ENCODE assay signal across 10 cellular contexts in genomic region chr11:68090706-68091105, GRCh38. TPM values are rescaled to one million over a fixed set of nuclear protein-coding genes. Genes with fewer than 3 reads are reported as not detected.
DNase-seq lines count a peak whose midpoint lies in the region; ATAC-seq and TF ChIP-seq lines count a peak whose summit lies in the region.
"Had no signal": no experiment of that assay in that cellular context is flagged by ENCODE, and none has a peak within 500 bp of the region (broad histone marks: within the 10 kb centered on the region; RNA-seq: fewer than 3 reads in every experiment).

No MANE protein-coding gene starts in this region.

- peak overlapping the region in 4 of 5 donors; percentile 18 to 73 (median 32) for H3K27ac ChIP-seq in stomach

- no peak for TF ChIP-seq EP300 in stomach (IDR thresholded peaks at IDR 0.05)

- peak; percentile 7 for DNase-seq in DMS153 (lab: John Stamatoyannopoulos, UW)
- DNase-seq in DMS153 treated with DMSO at 0.1 percent for 48 hours (lab: John Stamatoyannopoulos, UW; ENCODE audit: unreplicated experiment) = no peak
- no peak for DNase-seq in WTC11 (ENCODE audit: low spot score)
- DNase-seq in kidney tubule cell (ENCODE audit: low spot score) = peak; percentile 48
- DNase-seq in stomach = no peak
- DNase-seq: 8988T, left cardiac atrium had no signal

- H3K36me3 Mint-ChIP-seq in WTC11 = peaks cover 2% of the 10 kb centered on the region; the same call in 1 of the 2 replicates

- no peaks in the 10 kb centered on the region for H3K9me3 ChIP-seq in stomach

- no peaks in the 10 kb centered on the region for H3K27me3 Mint-ChIP-seq in WTC11 (ENCODE audit: low read depth)

- no peak overlapping the region for H3K4me3 Mint-ChIP-seq in WTC11

- POLR2A ChIA-PET in WTC11 (lab: Charles Lee) = no interaction called here

- CTCF ChIA-PET in WTC11 (lab: Charles Lee) = no interaction called here

- H3K27me3 ChIP-seq in stomach = no peaks in the 10 kb centered on the region

- intact Hi-C loops in stomach (cut with DNase I; ENCODE audit: low total_unique reads) = no loop called here

- 15 to 27% (median 23%) methylated on average over 6 of the region's 6 CpGs for WGBS in stomach, 5 donors

- peaks cover 13 to 60% (median 31%) of the 10 kb centered on the region in 4 donors for H3K4me1 ChIP-seq in stomach

- peaks cover 12% of the 10 kb centered on the region for H3K4me1 Mint-ChIP-seq in WTC11

- TF ChIP-seq CTCF in WTC11 (IDR thresholded peaks at IDR 0.05) (no peak), stomach (IDR thresholded peaks at IDR 0.05) (no peak)

- H3K4me3 ChIP-seq in stomach = no peak overlapping the region

- H3K36me3 ChIP-seq in stomach = peaks cover 0 to 13% (median 9%) of the 10 kb centered on the region in 4 donors

- no peaks in the 10 kb centered on the region for H3K9me3 Mint-ChIP-seq in WTC11

- peak overlapping the region; percentile 34 for H3K27ac Mint-ChIP-seq in WTC11

- ATAC-seq in WTC11 = no peak
- no peak for ATAC-seq in GM21576 (IDR thresholded peaks at IDR 0.05; ENCODE audit: unreplicated experiment)
- ATAC-seq in GM21723 (IDR thresholded peaks at IDR 0.05; ENCODE audit: unreplicated experiment) = no peak
- ATAC-seq in GM19023 (IDR thresholded peaks at IDR 0.05; ENCODE audit: unreplicated experiment) = no peak

- TF ChIP-seq POLR2A in stomach (IDR thresholded peaks at IDR 0.05) = no peak

TF ChIP-seq in WTC11, 78 proteins besides CTCF, POLR2A, EP300 and RAD21:
- TF ChIP-seq NFATC4 (CRISPR knock-in tag; IDR thresholded peaks at IDR 0.05) (no peak), TCF7 (CRISPR knock-in tag; IDR thresholded peaks at IDR 0.05; ENCODE audit: low read depth) (no peak), CREB1 (CRISPR knock-in tag; IDR thresholded peaks at IDR 0.05) (no peak), IRF2 (CRISPR knock-in tag; IDR thresholded peaks at IDR 0.05; ENCODE audit: borderline replicate concordance, low read depth) (no peak), SMAD4 (CRISPR knock-in tag; IDR thresholded peaks at IDR 0.05) (no peak), FOXJ3 (CRISPR knock-in tag; IDR thresholded peaks at IDR 0.05; ENCODE audit: borderline replicate concordance) (no peak), MAX (CRISPR knock-in tag; IDR thresholded peaks at IDR 0.05) (no peak), ATF3 (CRISPR knock-in tag; conservative IDR thresholded peaks at IDR 0.05) (no peak), AR (CRISPR knock-in tag; IDR thresholded peaks at IDR 0.05) (no peak), ZNF425 (CRISPR knock-in tag; conservative IDR thresholded peaks at IDR 0.05) (no peak), MYBL2 (CRISPR knock-in tag; IDR thresholded peaks at IDR 0.05) (no peak), SP1 (CRISPR knock-in tag; conservative IDR thresholded peaks at IDR 0.05) (no peak), ZSCAN18 (CRISPR knock-in tag; IDR thresholded peaks at IDR 0.05) (no peak), MXD4 (CRISPR knock-in tag; IDR thresholded peaks at IDR 0.05; ENCODE audit: borderline replicate concordance) (no peak), CDX4 (CRISPR knock-in tag; IDR thresholded peaks at IDR 0.05; ENCODE audit: borderline replicate concordance) (no peak), ZNF281 (CRISPR knock-in tag; IDR thresholded peaks at IDR 0.05) (no peak)

RNA-seq across cellular contexts. Expression of gene CHKA, which starts 30.5 kb away (rescaled TPM):
- total RNA-seq in WTC11 (2021) (62.6 to 76.1 TPM (median 64.0 TPM) in 3 replicates), stomach (100 to 1,000 TPM in 4 of 5 donors, 10 to 100 TPM in 1; 85.9 to 227 (median 147) TPM)
- 10 to 100 TPM; 20.9 to 47.2 (median 36.7) TPM for polyA plus RNA-seq in stomach

RNA-seq across cellular contexts. Expression of gene TCIRG1, which starts 51.9 kb away (rescaled TPM):
- total RNA-seq in WTC11 (2021) = 50.7 to 51.7 TPM (median 51.1 TPM) in 3 replicates
- total RNA-seq in stomach = 100 to 1,000 TPM in 4 of 5 donors, 10 to 100 TPM in 1; 46.3 to 835 (median 484) TPM
- polyA plus RNA-seq in stomach = 100 to 1,000 TPM in 2 of 3 donors, 10 to 100 TPM in 1; 96.7 to 147 (median 111) TPM

Comparison
In these comparisons a context has a peak if more than half of its experiments do, and no peak if none do; other contexts are left out.
1. DNase-seq: peak in DMS153 (single experiment) and kidney tubule cell (single experiment); none in DMS153 treated with DMSO at 0.1 percent for 48 hours (single experiment), WTC11 (single experiment) and stomach (single experiment).